8 cellular contexts compared by ENCODE assay signal in genomic region chr20:15654208-15654649, GRCh38.
DNase-seq lines count a peak whose midpoint lies in the region; ATAC-seq and TF ChIP-seq lines count a peak whose summit lies in the region.

No MANE protein-coding gene starts in this region.

- H3K27me3 ChIP-seq in smooth muscle cell (ENCODE audit: low read depth) = no peaks in the 10 kb centered on the region

- H3K27me3 Mint-ChIP-seq in activated T-cell treated with anti-CD3 and anti-CD28 coated beads, Interleukin-2, amount 50 U/mL, for 24 hours = no peaks in the 10 kb centered on the region

- peak overlapping the region; percentile 51 for H3K27ac ChIP-seq in smooth muscle cell (ENCODE audit: low read depth)

- TF ChIP-seq CTCF in AG09319 (IDR thresholded peaks at IDR 0.05; ENCODE audit: low read depth, low read length) = peak; percentile 36
- peak; percentile 72 for TF ChIP-seq CTCF in NB4 (IDR thresholded peaks at IDR 0.05; ENCODE audit: low read depth, low read length)
- TF ChIP-seq CTCF in smooth muscle cell (IDR thresholded peaks at IDR 0.05; ENCODE audit: borderline replicate concordance, insufficient read depth, poor library complexity, severe bottlenecking) = peak; percentile 57

- DNase-seq in AG09319 (ENCODE audit: extremely low read depth, low read depth) (no peak), NB4 (ENCODE audit: low read depth) (peak; percentile 75), SKM-1 treated with dmso at 0.1 percent for 144 hours (lab: John Stamatoyannopoulos, UW; ENCODE audit: unreplicated experiment) (peak; percentile 7), head of caudate nucleus (peak in 27 of 42 donors; percentile 10 to 80 (median 40)), smooth muscle cell (lab: John Stamatoyannopoulos, UW; ENCODE audit: unreplicated experiment) (no peak)
- no peak for DNase-seq in activated T-cell treated with anti-CD3 and anti-CD28 coated beads, Interleukin-2, amount 50 U/mL, for 24 hours

- peaks cover 5% of the 10 kb centered on the region for H3F3A ChIP-seq in smooth muscle cell (ENCODE audit: low read depth)

- ATAC-seq in GM18517 (IDR thresholded peaks at IDR 0.05; ENCODE audit: unreplicated experiment) (peak; percentile 99), HG02852 (IDR thresholded peaks at IDR 0.05; ENCODE audit: unreplicated experiment) (peak; percentile 100)

- 54% methylated on average over 2 of the region's 2 CpGs for WGBS in smooth muscle cell (ENCODE audit: low lambda C conversion rate)

- peak overlapping the region; percentile 13 for H3K4me2 ChIP-seq in smooth muscle cell

- no peak for TF ChIP-seq POLR2A in NB4 (IDR thresholded peaks at IDR 0.05; ENCODE audit: extremely low read depth, insufficient read length)

- H2AFZ ChIP-seq in smooth muscle cell (ENCODE audit: low read depth) = no peak overlapping the region

- H3K9me3 Mint-ChIP-seq in activated T-cell treated with anti-CD3 and anti-CD28 coated beads, Interleukin-2, amount 50 U/mL, for 24 hours = peaks cover 3% of the 10 kb centered on the region

- no peak overlapping the region for H3K9ac ChIP-seq in smooth muscle cell (ENCODE audit: low read depth)

- no peak overlapping the region for H3K27ac Mint-ChIP-seq in activated T-cell treated with anti-CD3 and anti-CD28 coated beads, Interleukin-2, amount 50 U/mL, for 24 hours

- no peak overlapping the region for H3K4me3 Mint-ChIP-seq in activated T-cell treated with anti-CD3 and anti-CD28 coated beads, Interleukin-2, amount 50 U/mL, for 24 hours

- H3K79me2 ChIP-seq in smooth muscle cell (ENCODE audit: low read depth) = no peaks in the 10 kb centered on the region

- H3K4me3 ChIP-seq in NB4 (ENCODE audit: low read depth, low read length) = no peak overlapping the region
- H3K4me3 ChIP-seq in smooth muscle cell = no peak overlapping the region

- H4K20me1 ChIP-seq in smooth muscle cell (ENCODE audit: low read depth) = no peaks in the 10 kb centered on the region

- H3K9me3 ChIP-seq in smooth muscle cell (replicated peaks; ENCODE audit: low read depth) = no peaks in the 10 kb centered on the region

- no peaks in the 10 kb centered on the region for H3K36me3 ChIP-seq in smooth muscle cell (ENCODE audit: low read depth)

- H3K4me1 ChIP-seq in smooth muscle cell (ENCODE audit: low read depth) = peaks cover 26% of the 10 kb centered on the region

- H3K4me1 Mint-ChIP-seq in activated T-cell treated with anti-CD3 and anti-CD28 coated beads, Interleukin-2, amount 50 U/mL, for 24 hours (ENCODE audit: low read depth) = no peaks in the 10 kb centered on the region

- intact Hi-C loops in head of caudate nucleus (cut with DNase I) = no loop called here

- no peaks in the 10 kb centered on the region for H3K36me3 Mint-ChIP-seq in activated T-cell treated with anti-CD3 and anti-CD28 coated beads, Interleukin-2, amount 50 U/mL, for 24 hours (ENCODE audit: low read depth)

Comparison
In these comparisons a context has a peak if more than half of its experiments do, and no peak if none do; other contexts are left out.
1. DNase-seq: peak in NB4 (single experiment), SKM-1 treated with dmso at 0.1 percent for 144 hours (single experiment) and head of caudate nucleus (27 of 42); none in AG09319 (single experiment), smooth muscle cell (single experiment) and activated T-cell treated with anti-CD3 and anti-CD28 coated beads, Interleukin-2, amount 50 U/mL, for 24 hours (single experiment).
2. Peak in every context shown above with its lines, with median percentiles within 50 percentile points of each other: CTCF ChIP-seq.